In genomic region chr1:117312453-117313138, GRCh38 we compare ENCODE assay signal across 9 cellular contexts. TPM values are rescaled to one million over a fixed set of nuclear protein-coding genes. Genes with fewer than 3 reads are reported as not detected.
DNase-seq lines count a peak whose midpoint lies in the region; ATAC-seq and TF ChIP-seq lines count a peak whose summit lies in the region.
"Had no signal": no experiment of that assay in that cellular context is flagged by ENCODE, and none has a peak within 500 bp of the region (broad histone marks: within the 10 kb centered on the region; RNA-seq: fewer than 3 reads in every experiment).

No MANE protein-coding gene starts in this region.

- no peaks in the 10 kb centered on the region for H3K36me3 ChIP-seq in body of pancreas (replicated peaks in 1 of 2; ENCODE audit: insufficient read depth in 1 of 2, low read depth in 2 of 2)

- H3K9me3 Mint-ChIP-seq in nephron progenitor cell: peaks cover 6% of the 10 kb centered on the region
- no peaks in the 10 kb centered on the region for H3K9me3 Mint-ChIP-seq in activated naive CD4-positive, alpha-beta T cell treated with anti-CD3 and anti-CD28 coated beads, Interleukin-2, amount 10 ng/mL, durations not matched to agents 7 days and 5 days
- H3K9me3 Mint-ChIP-seq: T-cell had no signal

- WGBS in body of pancreas, 2 donors: 34 to 37% methylated on average over 4 of the region's 4 CpGs

- CTCF ChIA-PET in activated naive CD4-positive, alpha-beta T cell treated with anti-CD3 and anti-CD28 coated beads, Interleukin-2, amount 10 ng/mL, durations not matched to agents 7 days and 5 days (lab: Charles Lee): no interaction called here

- H3K27me3 Mint-ChIP-seq in nephron progenitor cell (ENCODE audit: low read depth, poor library complexity): peaks cover 15% of the 10 kb centered on the region
- H3K27me3 Mint-ChIP-seq in activated naive CD4-positive, alpha-beta T cell treated with anti-CD3 and anti-CD28 coated beads, Interleukin-2, amount 10 ng/mL, durations not matched to agents 7 days and 5 days: peaks cover 3% of the 10 kb centered on the region
- H3K27me3 Mint-ChIP-seq: T-cell had no signal

- H3K36me3 Mint-ChIP-seq in nephron progenitor cell (ENCODE audit: low read depth): no peaks in the 10 kb centered on the region
- no peaks in the 10 kb centered on the region for H3K36me3 Mint-ChIP-seq in activated naive CD4-positive, alpha-beta T cell treated with anti-CD3 and anti-CD28 coated beads, Interleukin-2, amount 10 ng/mL, durations not matched to agents 7 days and 5 days
- H3K36me3 Mint-ChIP-seq: T-cell had no signal

- no peaks in the 10 kb centered on the region for H3K4me1 Mint-ChIP-seq in nephron progenitor cell
- no peaks in the 10 kb centered on the region for H3K4me1 Mint-ChIP-seq in activated naive CD4-positive, alpha-beta T cell treated with anti-CD3 and anti-CD28 coated beads, Interleukin-2, amount 10 ng/mL, durations not matched to agents 7 days and 5 days
- H3K4me1 Mint-ChIP-seq: T-cell had no signal

- H3K27me3 ChIP-seq in body of pancreas: no peaks in the 10 kb centered on the region

- H3K4me1 ChIP-seq in body of pancreas: no peaks in the 10 kb centered on the region

- H3K27ac ChIP-seq in body of pancreas: no peak overlapping the region

- DNase-seq in G401 (ENCODE audit: low spot score) (peak; percentile 2), HuH-7.5 (ENCODE audit: low spot score) (peak; percentile 15), body of pancreas (peak; percentile 11 to 49 (median 22)), nephron progenitor cell (no peak), UCSD-AML1 (lab: John Stamatoyannopoulos, UW; ENCODE audit: unreplicated experiment) (no peak), occipital lobe (lab: John Stamatoyannopoulos, UW) (no peak)
- no peak for DNase-seq in activated naive CD4-positive, alpha-beta T cell treated with anti-CD3 and anti-CD28 coated beads, Interleukin-2, amount 10 ng/mL, durations not matched to agents 7 days and 5 days

- peak; percentile 38 to 79 (median 70) for TF ChIP-seq CTCF in body of pancreas (IDR thresholded peaks at IDR 0.05)
- TF ChIP-seq CTCF in nephron progenitor cell (IDR thresholded peaks at IDR 0.05): peak; percentile 17

- in situ Hi-C loops in G401 (cut with HindIII; ENCODE audit: low sequenced_read_pairs): no loop called here

- intact Hi-C loops in body of pancreas (cut with DNase I): no loop called here

- no peak overlapping the region for H3K4me3 ChIP-seq in body of pancreas

- ATAC-seq in body of pancreas: peak; percentile 68
- no peak for ATAC-seq in HG02798 (IDR thresholded peaks at IDR 0.05; ENCODE audit: poor library complexity, unreplicated experiment)

- no peak for TF ChIP-seq POLR2A in body of pancreas (IDR thresholded peaks at IDR 0.05)

- H3K4me3 Mint-ChIP-seq in nephron progenitor cell: no peak overlapping the region
- H3K4me3 Mint-ChIP-seq in activated naive CD4-positive, alpha-beta T cell treated with anti-CD3 and anti-CD28 coated beads, Interleukin-2, amount 10 ng/mL, durations not matched to agents 7 days and 5 days: no peak overlapping the region
- H3K4me3 Mint-ChIP-seq: T-cell had no signal

- H3K27ac Mint-ChIP-seq in nephron progenitor cell: no peak overlapping the region
- no peak overlapping the region for H3K27ac Mint-ChIP-seq in activated naive CD4-positive, alpha-beta T cell treated with anti-CD3 and anti-CD28 coated beads, Interleukin-2, amount 10 ng/mL, durations not matched to agents 7 days and 5 days
- H3K27ac Mint-ChIP-seq: T-cell had no signal

- H3K9me3 ChIP-seq in body of pancreas: no peaks in the 10 kb centered on the region

RNA-seq across cellular contexts. Expression of gene MAN1A2, which starts 54.7 kb away (rescaled TPM):
- total RNA-seq in G401 (2014; rRNA removed; shearing (Covaris generic)): 14.1 and 15.3 TPM in 2 replicates
- 10 to 100 TPM; 37.9 to 54.4 TPM for total RNA-seq in body of pancreas
- total RNA-seq in occipital lobe: 127 TPM

Comparison
In these comparisons a context has a peak if more than half of its experiments do, and no peak if none do; other contexts are left out.
1. DNase-seq: peak in G401 (single experiment), HuH-7.5 (single experiment) and body of pancreas (4 of 4); none in nephron progenitor cell (single experiment), activated naive CD4-positive, alpha-beta T cell treated with anti-CD3 and anti-CD28 coated beads, Interleukin-2, amount 10 ng/mL, durations not matched to agents 7 days and 5 days (single experiment), UCSD-AML1 (single experiment) and occipital lobe (single experiment).